31 cellular contexts compared by ENCODE assay signal in the genomic region with DNA sequence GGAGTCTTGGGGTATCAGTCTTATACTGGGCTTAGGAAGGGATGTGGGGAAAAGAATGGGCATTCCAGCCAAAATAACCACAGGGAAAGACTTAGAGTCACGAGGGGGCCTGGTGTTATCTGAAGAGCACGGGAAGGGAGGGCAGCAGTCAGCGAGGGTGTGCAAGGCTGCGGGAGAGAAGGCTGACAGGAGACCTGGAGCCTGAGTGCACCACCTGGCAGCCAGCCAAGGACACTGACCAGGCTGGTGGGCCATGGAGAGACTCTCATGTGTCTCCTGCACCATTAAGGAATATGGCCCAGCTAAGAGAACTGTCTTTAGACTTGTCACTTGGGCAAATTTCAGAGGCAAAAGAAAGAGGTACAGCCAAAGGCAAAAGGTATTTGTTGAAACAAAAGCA.
"Had no signal": no experiment of that assay in that cellular context is flagged by ENCODE, and none has a peak within 500 bp of the region (broad histone marks: within the 10 kb centered on the region; RNA-seq: fewer than 3 reads in every experiment).

No MANE protein-coding gene starts in this region.

- H3K36me3 ChIP-seq: brain microvascular endothelial cell, pancreas, prostate gland, sigmoid colon, uterus had no signal

- H3K4me3 Mint-ChIP-seq: activated T-helper 1 cell treated with anti-CD3 and anti-CD28 coated beads, Interleukin-12 subunit alpha, Interleukin-12 subunit beta, Interleukin-2, Interleukin-4 antibody, amounts not matched to agents 30 ng/mL and 10 ng/mL and 1 ng/mL, durations not matched to agents 14 hours and 24 hours and 36 hours; dendritic cell treated with granulocyte-macrophage colony-stimulating factor and Interleukin-4, amounts not matched to agents 40 ng/mL and 50 ng/mL, for 4 days; endodermal cell; stimulated activated effector memory CD8-positive, alpha-beta T cell treated with anti-CD3 and anti-CD28 coated beads, Interleukin-12 subunit alpha, Interleukin-12 subunit beta, amount 100 ng/mL, for 72 hours; stimulated activated naive CD8-positive, alpha-beta T cell treated with anti-CD3 and anti-CD28 coated beads, Interleukin-15, Interleukin-2, amounts not matched to agents 100 ng/mL and 50 ng/mL, for 24 hours; type B pancreatic cell had no signal

- H3K9me3 Mint-ChIP-seq: activated T-helper 1 cell treated with anti-CD3 and anti-CD28 coated beads, Interleukin-12 subunit alpha, Interleukin-12 subunit beta, Interleukin-2, Interleukin-4 antibody, amounts not matched to agents 30 ng/mL and 10 ng/mL and 1 ng/mL, durations not matched to agents 14 hours and 24 hours and 36 hours; dendritic cell treated with granulocyte-macrophage colony-stimulating factor and Interleukin-4, amounts not matched to agents 40 ng/mL and 50 ng/mL, for 4 days; endodermal cell; naive thymus-derived CD4-positive, alpha-beta T cell; stimulated activated effector memory CD8-positive, alpha-beta T cell treated with anti-CD3 and anti-CD28 coated beads, Interleukin-12 subunit alpha, Interleukin-12 subunit beta, amount 100 ng/mL, for 72 hours; stimulated activated naive CD8-positive, alpha-beta T cell treated with anti-CD3 and anti-CD28 coated beads, Interleukin-15, Interleukin-2, amounts not matched to agents 100 ng/mL and 50 ng/mL, for 24 hours; type B pancreatic cell had no signal

- H3K9me3 ChIP-seq: heart left ventricle, pancreas, prostate gland, sigmoid colon, uterus had no signal

- H3K27ac ChIP-seq: brain microvascular endothelial cell, foreskin keratinocyte, heart left ventricle, pancreas, prostate gland, sigmoid colon, uterus, VCaP had no signal

- H3K27me3 ChIP-seq: brain microvascular endothelial cell, heart left ventricle, pancreas, sigmoid colon, uterus had no signal

- H3K36me3 Mint-ChIP-seq: stimulated activated effector memory CD8-positive, alpha-beta T cell treated with anti-CD3 and anti-CD28 coated beads, Interleukin-12 subunit alpha, Interleukin-12 subunit beta, amount 100 ng/mL, for 72 hours; type B pancreatic cell had no signal

- ATAC-seq: esophagus mucosa; foreskin keratinocyte; heart left ventricle; left lobe of liver; naive thymus-derived CD4-positive, alpha-beta T cell; pancreas; stimulated activated effector memory CD8-positive, alpha-beta T cell treated with anti-CD3 and anti-CD28 coated beads, Interleukin-12 subunit alpha, Interleukin-12 subunit beta, amount 100 ng/mL, for 72 hours had no signal

- H3K27me3 Mint-ChIP-seq: naive thymus-derived CD4-positive, alpha-beta T cell; stimulated activated naive CD8-positive, alpha-beta T cell treated with anti-CD3 and anti-CD28 coated beads, Interleukin-15, Interleukin-2, amounts not matched to agents 100 ng/mL and 50 ng/mL, for 24 hours had no signal

- H3K4me3 ChIP-seq: heart left ventricle, pancreas, prostate gland, sigmoid colon, uterus had no signal

- H3K27ac Mint-ChIP-seq: activated T-helper 1 cell treated with anti-CD3 and anti-CD28 coated beads, Interleukin-12 subunit alpha, Interleukin-12 subunit beta, Interleukin-2, Interleukin-4 antibody, amounts not matched to agents 30 ng/mL and 10 ng/mL and 1 ng/mL, durations not matched to agents 14 hours and 24 hours and 36 hours; dendritic cell treated with granulocyte-macrophage colony-stimulating factor and Interleukin-4, amounts not matched to agents 40 ng/mL and 50 ng/mL, for 4 days; endodermal cell; naive thymus-derived CD4-positive, alpha-beta T cell; stimulated activated effector memory CD8-positive, alpha-beta T cell treated with anti-CD3 and anti-CD28 coated beads, Interleukin-12 subunit alpha, Interleukin-12 subunit beta, amount 100 ng/mL, for 72 hours; stimulated activated naive CD8-positive, alpha-beta T cell treated with anti-CD3 and anti-CD28 coated beads, Interleukin-15, Interleukin-2, amounts not matched to agents 100 ng/mL and 50 ng/mL, for 24 hours; type B pancreatic cell had no signal

- H3K4me1 ChIP-seq: foreskin keratinocyte, pancreas, prostate gland, sigmoid colon, uterus had no signal

- DNase-seq: activated CD4-positive, alpha-beta T cell treated with anti-CD3 and anti-CD28 coated beads for 4 hours; activated CD4-positive, alpha-beta T cell treated with anti-CD3 and anti-CD28 coated beads, Interleukin-2, amount 50 U/mL, for 4 hours; activated CD8-positive, alpha-beta memory T cell treated with anti-CD3 and anti-CD28 coated beads, Interleukin-2, amount 50 U/mL, for 4 hours; activated effector memory CD4-positive, alpha-beta T cell treated with anti-CD3 and anti-CD28 coated beads, Interleukin-2, amount 50 U/mL, for 16 hours; activated naive CD4-positive, alpha-beta T cell treated with anti-CD3 and anti-CD28 coated beads, Interleukin-2, amount 50 U/mL, for 16 hours; activated T-cell treated with anti-CD3 and anti-CD28 coated beads, Interleukin-2, amount 50 U/mL, for 1 hour; amniotic stem cell; brain microvascular endothelial cell; central memory CD4-positive, alpha-beta T cell; endodermal cell; foreskin keratinocyte; hypothalamus; mammary epithelial cell; midbrain; naive thymus-derived CD4-positive, alpha-beta T cell; retina; sigmoid colon; small intestine; stimulated activated CD4-positive, alpha-beta T cell treated with anti-CD3 and anti-CD28 coated beads, Interleukin-4, amount 100 ng/mL, for 24 hours; uterus had no signal

- H3K4me1 Mint-ChIP-seq: endodermal cell; naive thymus-derived CD4-positive, alpha-beta T cell; stimulated activated effector memory CD8-positive, alpha-beta T cell treated with anti-CD3 and anti-CD28 coated beads, Interleukin-12 subunit alpha, Interleukin-12 subunit beta, amount 100 ng/mL, for 72 hours had no signal
